8 cellular contexts compared by ENCODE assay signal in the genomic region with DNA sequence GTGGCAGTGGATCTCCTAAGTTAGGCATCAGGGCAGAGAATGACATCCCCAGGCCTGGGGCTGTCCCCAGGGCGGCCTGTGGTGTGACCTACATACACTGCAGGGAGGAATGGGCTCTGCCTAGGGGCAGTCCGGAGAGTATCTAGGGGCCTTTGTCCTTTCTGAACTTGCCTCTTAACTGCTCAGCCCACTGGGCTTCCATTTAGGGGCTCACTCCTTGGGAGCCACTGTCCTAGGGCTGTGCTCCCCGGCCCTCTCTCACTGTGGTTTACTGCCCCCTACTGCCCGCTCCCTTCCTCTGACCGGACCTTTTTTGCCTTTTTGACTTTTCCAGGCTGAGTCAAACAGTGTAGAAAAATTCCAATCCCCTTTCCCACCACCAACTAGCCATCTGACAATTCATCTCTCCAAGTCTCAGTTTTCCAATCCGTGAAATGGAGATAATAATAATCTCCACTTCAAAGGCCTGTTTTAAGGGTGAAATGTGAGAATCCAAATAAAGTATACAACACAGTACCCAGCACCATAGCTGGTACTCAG.
A peak's percentile ranks its signal among the peaks of the same experiment; 100 is the strongest.
DNase-seq lines count a peak whose midpoint lies in the region; ATAC-seq and TF ChIP-seq lines count a peak whose summit lies in the region.

No MANE protein-coding gene starts in this region.

- peak; percentile 86 for TF ChIP-seq CTCF in brain microvascular endothelial cell (IDR thresholded peaks at IDR 0.05; ENCODE audit: low read depth, low read length, missing control alignments)

- no peak for ATAC-seq in HG03571 (IDR thresholded peaks at IDR 0.05; ENCODE audit: unreplicated experiment)
- ATAC-seq in GM21723 (IDR thresholded peaks at IDR 0.05; ENCODE audit: unreplicated experiment), result no peak

- DNase-seq in G401 (ENCODE audit: low spot score) (peak; percentile 45), LoVo (ENCODE audit: low spot score) (peak; percentile 42), T-helper 9 cell (peak; percentile 41), brain microvascular endothelial cell (peak; percentile 51), iPS-NIHi7 (ENCODE audit: extremely low spot score) (peak; percentile 76)
- DNase-seq in stimulated activated CD4-positive, alpha-beta T cell treated with anti-CD3 and anti-CD28 coated beads, Interleukin-15, amount 100 ng/mL, for 24 hours, result peak; percentile 65

- no peaks in the 10 kb centered on the region for H3K36me3 ChIP-seq in brain microvascular endothelial cell (replicated peaks)

- no peaks in the 10 kb centered on the region for H3K27me3 ChIP-seq in brain microvascular endothelial cell (replicated peaks)

- H3K4me3 ChIP-seq in brain microvascular endothelial cell (ENCODE audit: low read depth, low read length), result no peak overlapping the region

- in situ Hi-C loops in G401 (cut with HindIII; ENCODE audit: low sequenced_read_pairs) (no loop called here), brain microvascular endothelial cell (cut with HindIII; ENCODE audit: low pct_ligation_motif_present, low sequenced_read_pairs) (no loop called here)

- no peak overlapping the region for H3K27ac ChIP-seq in brain microvascular endothelial cell
